ENCODE assay signal across 1 cellular context in genomic region chr6:43723737-43724295, GRCh38.
A peak's percentile ranks its signal among the peaks of the same experiment; 100 is the strongest.
TF ChIP-seq lines count a peak whose summit lies in the region.

No MANE protein-coding gene starts in this region.

TF ChIP-seq in HepG2, 621 proteins besides CTCF, POLR2A, EP300 and RAD21 (continued from another document):
- TF ChIP-seq ADNP (CRISPR knock-in tag; IDR thresholded peaks at IDR 0.05): no peak
- peak; percentile 97 for TF ChIP-seq STAG1 (CRISPR knock-in tag; IDR thresholded peaks at IDR 0.05)
- peak; percentile 37; the same call in 1 of the 2 replicates for TF ChIP-seq KAT8 (CRISPR knock-in tag; IDR thresholded peaks at IDR 0.05)
- TF ChIP-seq ZSCAN9 (CRISPR knock-in tag; IDR thresholded peaks at IDR 0.05; ENCODE audit: borderline replicate concordance): peak; percentile 38; the same call in 1 of the 2 replicates
- no peak for TF ChIP-seq SUZ12 (IDR thresholded peaks at IDR 0.05; ENCODE audit: low read depth, low read length)
- TF ChIP-seq CREM (IDR thresholded peaks at IDR 0.05): no peak
- TF ChIP-seq CREM (CRISPR knock-in tag; IDR thresholded peaks at IDR 0.05): no peak
- peak; percentile 60 to 88; a peak in 3 of 4 replicates for TF ChIP-seq HMGXB4 (CRISPR knock-in tag; IDR thresholded peaks at IDR 0.05; ENCODE audit: borderline replicate concordance in 1 of 2, low read depth in 1 of 2)
- no peak for TF ChIP-seq ZFP36L1 (CRISPR knock-in tag; IDR thresholded peaks at IDR 0.05)
- no peak for TF ChIP-seq ZNF704 (CRISPR knock-in tag; IDR thresholded peaks at IDR 0.05; ENCODE audit: borderline replicate concordance)
- TF ChIP-seq YEATS4 (CRISPR knock-in tag; IDR thresholded peaks at IDR 0.05; ENCODE audit: borderline replicate concordance): no peak
- TF ChIP-seq KMT2B (CRISPR knock-in tag; IDR thresholded peaks at IDR 0.05): peak; percentile 36; the same call in 1 of the 2 replicates
- TF ChIP-seq ZFYVE20 (CRISPR knock-in tag; IDR thresholded peaks at IDR 0.05; ENCODE audit: borderline replicate concordance, low read depth): no peak
- TF ChIP-seq KDM6A (CRISPR knock-in tag; IDR thresholded peaks at IDR 0.05; ENCODE audit: low read depth): no peak
- peak; percentile 82 for TF ChIP-seq MTERF4 (CRISPR knock-in tag; IDR thresholded peaks at IDR 0.05)
- no peak for TF ChIP-seq GATA4 (IDR thresholded peaks at IDR 0.05; ENCODE audit: borderline replicate concordance, low read depth)
- no peak for TF ChIP-seq SIX4 (CRISPR knock-in tag; IDR thresholded peaks at IDR 0.05)
- TF ChIP-seq TBX2 (CRISPR knock-in tag; IDR thresholded peaks at IDR 0.05; ENCODE audit: borderline replicate concordance): no peak
- no peak for TF ChIP-seq REPIN1 (CRISPR knock-in tag; IDR thresholded peaks at IDR 0.05; ENCODE audit: borderline replicate concordance, low read depth)
- peak; percentile 73 for TF ChIP-seq TEAD3 (CRISPR knock-in tag; optimal IDR thresholded peaks at IDR 0.05; ENCODE audit: borderline replicate concordance)
- no peak for TF ChIP-seq ZNF569 (CRISPR knock-in tag; IDR thresholded peaks at IDR 0.05; ENCODE audit: borderline replicate concordance)
- TF ChIP-seq ZNF720 (CRISPR knock-in tag; IDR thresholded peaks at IDR 0.05): no peak; the same call in 1 of the 2 replicates
- 0 out of 2 replicates have a peak, but pooled peaks have one; percentile 13 for TF ChIP-seq IRF2 (CRISPR knock-in tag; IDR thresholded peaks at IDR 0.05)
- TF ChIP-seq ATF5 (CRISPR knock-in tag; IDR thresholded peaks at IDR 0.05; ENCODE audit: low read depth): no peak
- 0 out of 2 replicates have a peak, but pooled peaks have one; percentile 31 for TF ChIP-seq DNMT3B (CRISPR knock-in tag; conservative IDR thresholded peaks at IDR 0.05)
- TF ChIP-seq XRCC5 (optimal IDR thresholded peaks at IDR 0.05; ENCODE audit: low read length): peak; percentile 38
- no peak for TF ChIP-seq ISL2 (CRISPR knock-in tag; IDR thresholded peaks at IDR 0.05)
- TF ChIP-seq CBFB (CRISPR knock-in tag; IDR thresholded peaks at IDR 0.05): no peak
- TF ChIP-seq MTF2 (CRISPR knock-in tag; IDR thresholded peaks at IDR 0.05; ENCODE audit: borderline replicate concordance): peak; percentile 77; the same call in 1 of the 2 replicates
- peak; percentile 63; the same call in 1 of the 2 replicates for TF ChIP-seq ZBTB20 (CRISPR knock-in tag; IDR thresholded peaks at IDR 0.05; ENCODE audit: borderline replicate concordance, low read depth)
- TF ChIP-seq ZNF281 (CRISPR knock-in tag; IDR thresholded peaks at IDR 0.05; ENCODE audit: borderline replicate concordance): peak; percentile 22; the same call in 1 of the 2 replicates
- TF ChIP-seq ZBTB37 (CRISPR knock-in tag; IDR thresholded peaks at IDR 0.05): no peak
- TF ChIP-seq ZBTB40 (IDR thresholded peaks at IDR 0.05): no peak
- no peak for TF ChIP-seq ZBTB40 (CRISPR knock-in tag; IDR thresholded peaks at IDR 0.05)
- no peak for TF ChIP-seq CHD2 (IDR thresholded peaks at IDR 0.05; ENCODE audit: low read depth, low read length)
